ENCODE assay signal across 8 cellular contexts in the genomic region with DNA sequence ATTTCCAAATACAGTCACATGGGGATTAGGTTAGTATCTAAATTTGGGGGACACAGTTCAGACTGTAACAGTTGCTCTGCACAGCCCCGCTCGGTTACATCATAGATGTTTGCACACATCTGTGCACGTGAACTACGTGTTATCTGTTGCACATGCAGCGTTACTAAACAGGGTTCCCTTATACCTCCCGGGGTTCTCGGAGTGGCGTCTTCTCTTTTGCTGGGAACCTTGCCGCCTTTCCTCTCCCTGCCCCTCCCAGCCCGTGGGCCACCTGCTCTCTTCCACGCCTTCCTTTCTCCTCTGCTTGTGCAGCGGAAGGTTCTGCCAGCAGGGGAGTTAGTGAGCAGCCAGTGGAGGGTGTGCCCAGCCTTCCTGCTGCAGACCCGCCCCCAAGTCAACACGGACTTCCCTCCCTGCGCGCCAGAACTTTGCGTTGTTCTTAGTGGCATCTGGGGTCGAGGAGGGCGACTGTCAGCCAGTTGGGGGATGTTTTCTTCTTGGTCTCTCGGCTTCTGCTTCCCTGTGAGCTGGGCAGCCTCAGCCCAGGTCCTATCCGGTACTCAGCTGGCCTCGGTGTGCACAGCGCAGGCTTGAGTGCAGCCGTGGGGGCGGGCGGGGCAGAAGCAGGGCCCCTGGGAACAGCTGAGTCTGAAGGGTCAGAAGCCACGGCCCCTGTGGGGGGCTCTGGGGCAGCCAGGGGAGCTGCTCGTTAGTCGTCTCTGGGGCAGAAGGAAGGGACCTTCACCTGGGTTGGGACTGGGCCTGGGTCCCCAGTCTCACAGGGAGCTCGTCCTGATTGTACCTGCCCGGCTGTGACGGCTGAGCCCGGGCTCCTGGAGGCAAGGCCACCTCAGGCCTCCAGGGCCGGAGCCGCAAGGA.
DNase-seq lines count a peak whose midpoint lies in the region; TF ChIP-seq lines count a peak whose summit lies in the region.
"Not testable (repeated sequence)": the region's sequence is repeated elsewhere in the genome, so short reads cannot be mapped to it uniquely, and the experiment has no call there.

No MANE protein-coding gene starts in this region.

- peak; percentile 86 for TF ChIP-seq CTCF in C4-2B (conservative IDR thresholded peaks at IDR 0.05)
- TF ChIP-seq CTCF in SU-DHL-6 (IDR thresholded peaks at IDR 0.05; ENCODE audit: insufficient read depth, low read length, poor library complexity, severe bottlenecking): not testable (repeated sequence)
- peak; percentile 42 to 63 (median 52) for TF ChIP-seq CTCF in esophagus muscularis mucosa (IDR thresholded peaks at IDR 0.05)

- H3K27ac ChIP-seq in C4-2B (peak overlapping the region; percentile 33; the same call in 1 of the 2 replicates), mucosa of rectum (ENCODE audit: low read depth in 2 of 2, low read length in 2 of 2) (peak overlapping the region; percentile 15 to 38)
- H3K27ac ChIP-seq in SU-DHL-6 (ENCODE audit: low read depth, low read length); esophagus muscularis mucosa (replicated peaks in 1 of 4): not testable (repeated sequence)

- H3K4me2 ChIP-seq in SU-DHL-6 (ENCODE audit: low read depth, low read length, poor library complexity, severe bottlenecking): peak overlapping the region; percentile 24

- H3F3A ChIP-seq in SU-DHL-6 (ENCODE audit: insufficient read depth): not testable (repeated sequence)

- TF ChIP-seq EP300 in esophagus muscularis mucosa (IDR thresholded peaks at IDR 0.05): not testable (repeated sequence)

- intact Hi-C loops in esophagus muscularis mucosa (cut with DNase I): loop anchor here (10.0 kb wide), 1 partner anchor 101 kb away; no protein-coding TSS in a partner anchor

- H3K79me2 ChIP-seq in SU-DHL-6 (ENCODE audit: insufficient read depth, low read length): not testable (repeated sequence)

- H3K4me3 ChIP-seq in HAP-1 (peak overlapping the region; percentile 7; the same call in 1 of the 2 replicates), esophagus muscularis mucosa (peak overlapping the region; percentile 30 to 44 (median 38)), mucosa of rectum (ENCODE audit: low read length in 2 of 2) (peak overlapping the region; percentile 50 to 57)
- not testable (repeated sequence) for H3K4me3 ChIP-seq in SU-DHL-6 (ENCODE audit: insufficient read depth, low read length, poor library complexity, severe bottlenecking)

- not testable (repeated sequence) for TF ChIP-seq POLR2A in esophagus muscularis mucosa (IDR thresholded peaks at IDR 0.05; ENCODE audit: low read depth)

- not testable (repeated sequence) for H3K9me2 ChIP-seq in SU-DHL-6 (replicated peaks; ENCODE audit: insufficient read depth, low read length)

- H4K20me1 ChIP-seq in SU-DHL-6 (ENCODE audit: low read depth, low read length): not testable (repeated sequence)

- not testable (repeated sequence) for H2AFZ ChIP-seq in SU-DHL-6 (ENCODE audit: low read depth, low read length, severe bottlenecking)

- DNase-seq in HAP-1 (ENCODE audit: low spot score in 2 of 2) (peak; percentile 50 to 80), NCI-H2107 treated with DMSO at 0.1 percent for 48 hours (lab: John Stamatoyannopoulos, UW; ENCODE audit: unreplicated experiment) (peak; percentile 18), activated gamma-delta T cell treated with Interleukin-2 at 50 U/mL for 16 hours (peak; percentile 12)
- not testable (repeated sequence) for DNase-seq in esophagus muscularis mucosa (ENCODE audit: extremely low spot score)
- DNase-seq in stimulated activated CD4-positive, alpha-beta T cell treated with anti-CD3 and anti-CD28 coated beads, TNF-alpha, amount 100 ng/mL, for 24 hours (ENCODE audit: low read depth in 3 of 3): peak in 2 of 3 experiments; percentile 9 to 47

- in situ Hi-C loops in HAP-1 (cut with MboI; ENCODE audit: low sequenced_read_pairs): not testable (repeated sequence)

- not testable (repeated sequence) for H3K4me1 ChIP-seq in HAP-1; mucosa of rectum (ENCODE audit: control insufficient read depth in 2 of 2, insufficient read depth in 2 of 2, low read length in 2 of 2)
- H3K4me1 ChIP-seq in esophagus muscularis mucosa: peaks cover 3 to 16% (median 12%) of the 10 kb centered on the region in 4 donors

- H3K27me3 ChIP-seq in HAP-1 (ENCODE audit: low read depth); SU-DHL-6 (ENCODE audit: low read length); esophagus muscularis mucosa; mucosa of rectum (ENCODE audit: control insufficient read depth in 2 of 2, insufficient read depth in 2 of 2, low read length in 2 of 2): not testable (repeated sequence)

- not testable (repeated sequence) for H3K9ac ChIP-seq in SU-DHL-6 (ENCODE audit: low read length)
- peak overlapping the region; percentile 24 to 66 for H3K9ac ChIP-seq in mucosa of rectum (ENCODE audit: low read depth in 1 of 2, low read length in 2 of 2)

- not testable (repeated sequence) for H3K36me3 ChIP-seq in HAP-1 (replicated peaks); SU-DHL-6 (ENCODE audit: low read length); esophagus muscularis mucosa; mucosa of rectum (ENCODE audit: control insufficient read depth in 2 of 2, insufficient read depth in 2 of 2, low read length in 2 of 2)

- WGBS in esophagus muscularis mucosa: 13% methylated on average over 14 of the region's 35 CpGs

- H3K9me3 ChIP-seq in HAP-1; SU-DHL-6 (ENCODE audit: insufficient read depth, low read length); esophagus muscularis mucosa; mucosa of rectum (ENCODE audit: control insufficient read depth in 2 of 2, low read length in 2 of 2): not testable (repeated sequence)
